8 cellular contexts compared by ENCODE assay signal in genomic region chr11:35237860-35238715, GRCh38.
DNase-seq lines count a peak whose midpoint lies in the region; ATAC-seq and TF ChIP-seq lines count a peak whose summit lies in the region.

No MANE protein-coding gene starts in this region.

- no peak overlapping the region for H3K9ac ChIP-seq in neural progenitor cell

- H2AFZ ChIP-seq in neural progenitor cell (replicated peaks): peak overlapping the region; percentile 94

- no peaks in the 10 kb centered on the region for H3K27me3 ChIP-seq in neural progenitor cell

- H3K4me3 ChIP-seq in WI38 (ENCODE audit: low read depth, low read length): no peak overlapping the region
- no peak overlapping the region for H3K4me3 ChIP-seq in epithelial cell of esophagus (ENCODE audit: low read length)
- peak overlapping the region; percentile 28 for H3K4me3 ChIP-seq in neural progenitor cell

- H3K4me1 ChIP-seq in neural progenitor cell: peaks cover 3% of the 10 kb centered on the region

- CTCF ChIA-PET in activated naive CD4-positive, alpha-beta T cell treated with anti-CD3 and anti-CD28 coated beads for 36 hours (lab: Charles Lee): interaction anchor here (0.6 to 2.5 kb wide), 37 partner anchors 8 to 320 kb away, joined by 3 to 15 read pairs (median 3); partner anchors contain the start of gene CD44

- peak overlapping the region; percentile 34 for H3K27ac Mint-ChIP-seq in activated naive CD4-positive, alpha-beta T cell treated with anti-CD3 and anti-CD28 coated beads for 36 hours
- H3K27ac Mint-ChIP-seq in neural progenitor cell: no peak overlapping the region

- ATAC-seq in HG02571 (IDR thresholded peaks at IDR 0.05; ENCODE audit: unreplicated experiment) (no peak), GM19463 (IDR thresholded peaks at IDR 0.05; ENCODE audit: unreplicated experiment) (no peak)

- intact Hi-C loops in activated naive CD4-positive, alpha-beta T cell treated with anti-CD3 and anti-CD28 coated beads for 36 hours (cut with micrococcal nuclease): loop anchor here (1.0 to 5.0 kb wide), 6 partner anchors 92 to 586 kb away; no protein-coding TSS in a partner anchor

- peaks cover 2% of the 10 kb centered on the region for H3K36me3 Mint-ChIP-seq in activated naive CD4-positive, alpha-beta T cell treated with anti-CD3 and anti-CD28 coated beads for 36 hours (ENCODE audit: low read depth)
- H3K36me3 Mint-ChIP-seq in neural progenitor cell: no peaks in the 10 kb centered on the region

- H3K27me3 Mint-ChIP-seq in activated naive CD4-positive, alpha-beta T cell treated with anti-CD3 and anti-CD28 coated beads for 36 hours (ENCODE audit: low read depth): no peaks in the 10 kb centered on the region
- peaks cover 5% of the 10 kb centered on the region for H3K27me3 Mint-ChIP-seq in neural progenitor cell (ENCODE audit: insufficient read depth, low read depth)

- H3K4me2 ChIP-seq in neural progenitor cell: peak overlapping the region; percentile 48

- peaks cover 13% of the 10 kb centered on the region for H3K9me3 Mint-ChIP-seq in activated naive CD4-positive, alpha-beta T cell treated with anti-CD3 and anti-CD28 coated beads for 36 hours
- peaks cover 5% of the 10 kb centered on the region for H3K9me3 Mint-ChIP-seq in neural progenitor cell

- H3K79me2 ChIP-seq in neural progenitor cell (ENCODE audit: low read depth): no peaks in the 10 kb centered on the region

- no peaks in the 10 kb centered on the region for H3K9me3 ChIP-seq in neural progenitor cell (ENCODE audit: low read depth)

- H3K36me3 ChIP-seq in neural progenitor cell: no peaks in the 10 kb centered on the region

- TF ChIP-seq CTCF in WI38 (IDR thresholded peaks at IDR 0.05; ENCODE audit: low read depth, low read length) (peak; percentile 58), epithelial cell of esophagus (IDR thresholded peaks at IDR 0.05; ENCODE audit: insufficient read depth, low read depth, low read length, missing control alignments) (peak; percentile 73), neural progenitor cell (IDR thresholded peaks at IDR 0.05) (peak; percentile 99)

- H3K4me3 Mint-ChIP-seq in activated naive CD4-positive, alpha-beta T cell treated with anti-CD3 and anti-CD28 coated beads for 36 hours: no peak overlapping the region
- no peak overlapping the region for H3K4me3 Mint-ChIP-seq in neural progenitor cell

- no peaks in the 10 kb centered on the region for H3F3A ChIP-seq in neural progenitor cell (ENCODE audit: low read depth)

- no peak overlapping the region for H3K27ac ChIP-seq in neural progenitor cell

- H4K20me1 ChIP-seq in neural progenitor cell (ENCODE audit: low read depth): no peaks in the 10 kb centered on the region

- H3K4me1 Mint-ChIP-seq in activated naive CD4-positive, alpha-beta T cell treated with anti-CD3 and anti-CD28 coated beads for 36 hours (ENCODE audit: low read depth): peaks cover 69% of the 10 kb centered on the region
- peaks cover 10% of the 10 kb centered on the region for H3K4me1 Mint-ChIP-seq in neural progenitor cell

- peak; percentile 79 for DNase-seq in activated naive CD4-positive, alpha-beta T cell treated with anti-CD3 and anti-CD28 coated beads for 36 hours
- DNase-seq in activated naive CD4-positive, alpha-beta T cell treated with anti-CD3 and anti-CD28 coated beads, Interleukin-2, amount 50 U/mL, for 16 hours: no peak
- DNase-seq in NCI-H2029 (lab: John Stamatoyannopoulos, UW) (peak; percentile 34), epithelial cell of esophagus (ENCODE audit: low read depth) (peak; percentile 73), neural progenitor cell (ENCODE audit: low spot score) (peak; percentile 90)
